Comparison of ENCODE assay signal across 14 cellular contexts in the genomic region with DNA sequence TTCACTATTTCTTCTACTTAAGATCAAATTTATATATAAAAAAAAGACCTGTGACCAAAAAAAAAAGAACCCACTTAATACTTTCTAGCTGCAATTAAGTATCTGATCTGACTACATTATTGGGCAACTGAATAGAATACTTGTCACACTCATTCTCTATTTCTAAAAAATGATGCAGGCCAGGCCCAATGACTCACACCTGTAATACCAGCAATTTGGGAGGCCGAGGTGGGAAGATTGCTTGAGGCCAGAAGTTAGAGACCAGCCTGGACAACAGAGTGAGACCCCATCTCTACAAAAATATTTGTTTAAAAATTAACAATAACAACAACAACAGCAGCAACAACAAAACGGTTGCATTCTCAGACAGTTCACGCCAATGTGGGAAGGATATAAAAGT.
DNase-seq lines count a peak whose midpoint lies in the region; ATAC-seq, FAIRE-seq and TF ChIP-seq lines count a peak whose summit lies in the region.
"Had no signal": no experiment of that assay in that cellular context is flagged by ENCODE, and none has a peak within 500 bp of the region (broad histone marks: within the 10 kb centered on the region; RNA-seq: fewer than 3 reads in every experiment).

No MANE protein-coding gene starts in this region.

- no peak for TF ChIP-seq CTCF in OCI-LY3 (IDR thresholded peaks at IDR 0.05; ENCODE audit: low read depth, low read length)

- no peaks in the 10 kb centered on the region for H3K9me3 Mint-ChIP-seq in activated naive CD8-positive, alpha-beta T cell treated with anti-CD3 and anti-CD28 coated beads for 36 hours
- no peaks in the 10 kb centered on the region for H3K9me3 Mint-ChIP-seq in activated naive CD8-positive, alpha-beta T cell treated with anti-CD3 and anti-CD28 coated beads, Interleukin-2, amount 50 U/mL, for 24 hours
- peaks cover 0 to 5% of the 10 kb centered on the region in 2 donors for H3K9me3 Mint-ChIP-seq in stimulated activated naive CD8-positive, alpha-beta T cell treated with anti-CD3 and anti-CD28 coated beads, Interleukin-15, amount 100 ng/mL, for 72 hours

- no peaks in the 10 kb centered on the region for H3K27me3 Mint-ChIP-seq in activated naive CD8-positive, alpha-beta T cell treated with anti-CD3 and anti-CD28 coated beads for 36 hours
- peaks cover 2% of the 10 kb centered on the region for H3K27me3 Mint-ChIP-seq in activated naive CD8-positive, alpha-beta T cell treated with anti-CD3 and anti-CD28 coated beads, Interleukin-2, amount 50 U/mL, for 24 hours
- H3K27me3 Mint-ChIP-seq in stimulated activated naive CD8-positive, alpha-beta T cell treated with anti-CD3 and anti-CD28 coated beads, Interleukin-15, amount 100 ng/mL, for 72 hours = no peaks in the 10 kb centered on the region

- H3K4me1 ChIP-seq in OCI-LY3 (ENCODE audit: low read length) = peaks cover 30% of the 10 kb centered on the region

- no peaks in the 10 kb centered on the region for H3K36me3 Mint-ChIP-seq in activated naive CD8-positive, alpha-beta T cell treated with anti-CD3 and anti-CD28 coated beads for 36 hours
- no peaks in the 10 kb centered on the region for H3K36me3 Mint-ChIP-seq in activated naive CD8-positive, alpha-beta T cell treated with anti-CD3 and anti-CD28 coated beads, Interleukin-2, amount 50 U/mL, for 24 hours (ENCODE audit: low read depth)

- H3K79me2 ChIP-seq in OCI-LY3 (ENCODE audit: low read length) = no peaks in the 10 kb centered on the region

- no peaks in the 10 kb centered on the region for H3K36me3 ChIP-seq in OCI-LY3 (replicated peaks; ENCODE audit: low read depth, low read length)

- H3K4me3 ChIP-seq in OCI-LY3 (ENCODE audit: low read length) = 0 out of 2 replicates have a peak overlapping the region, but pooled peaks have one; percentile 16

- no peak for DNase-seq in activated naive CD8-positive, alpha-beta T cell treated with anti-CD3 and anti-CD28 coated beads for 36 hours
- no peak for DNase-seq in activated naive CD8-positive, alpha-beta T cell treated with anti-CD3 and anti-CD28 coated beads, Interleukin-2, amount 50 U/mL, for 24 hours
- DNase-seq in stimulated activated naive CD8-positive, alpha-beta T cell treated with anti-CD3 and anti-CD28 coated beads, Interleukin-15, amount 100 ng/mL, for 72 hours = no peak
- DNase-seq in SHP77 treated with DMSO at 0.1 percent for 48 hours (lab: John Stamatoyannopoulos, UW) (no peak), NCI-H2227 (lab: John Stamatoyannopoulos, UW; ENCODE audit: unreplicated experiment) (no peak), GM19239 (ENCODE audit: insufficient read length, low spot score) (no peak)
- DNase-seq: activated CD4-positive, alpha-beta T cell treated with anti-CD3 and anti-CD28 coated beads, Interleukin-2, amount 50 U/mL, for 48 hours; H7; NCI-H1694; NCI-H526; T-helper 9 cell had no signal

- no peaks in the 10 kb centered on the region for H3K9me3 ChIP-seq in OCI-LY3 (ENCODE audit: insufficient read depth, low read length)

- no peak for FAIRE-seq in GM19239 (lab: Jason Lieb, UNC)
- FAIRE-seq: A204.1 had no signal

- H3K4me1 Mint-ChIP-seq in activated naive CD8-positive, alpha-beta T cell treated with anti-CD3 and anti-CD28 coated beads for 36 hours = peaks cover 32% of the 10 kb centered on the region
- H3K4me1 Mint-ChIP-seq in activated naive CD8-positive, alpha-beta T cell treated with anti-CD3 and anti-CD28 coated beads, Interleukin-2, amount 50 U/mL, for 24 hours = peaks cover 37% of the 10 kb centered on the region
- H3K4me1 Mint-ChIP-seq in stimulated activated naive CD8-positive, alpha-beta T cell treated with anti-CD3 and anti-CD28 coated beads, Interleukin-15, amount 100 ng/mL, for 72 hours = peaks cover 49% of the 10 kb centered on the region

- H3K27me3 ChIP-seq in OCI-LY3 (ENCODE audit: low read depth, low read length) = peaks cover 19% of the 10 kb centered on the region; the same call in 1 of the 2 replicates

- H3K27ac ChIP-seq in OCI-LY3 (ENCODE audit: low read length) = 0 out of 2 replicates have a peak overlapping the region, but pooled peaks have one; percentile 17

- H3K27ac Mint-ChIP-seq in activated naive CD8-positive, alpha-beta T cell treated with anti-CD3 and anti-CD28 coated beads for 36 hours = peak overlapping the region; percentile 17
- no peak overlapping the region for H3K27ac Mint-ChIP-seq in activated naive CD8-positive, alpha-beta T cell treated with anti-CD3 and anti-CD28 coated beads, Interleukin-2, amount 50 U/mL, for 24 hours
- H3K27ac Mint-ChIP-seq in stimulated activated naive CD8-positive, alpha-beta T cell treated with anti-CD3 and anti-CD28 coated beads, Interleukin-15, amount 100 ng/mL, for 72 hours = no peak overlapping the region

- H3K4me3 Mint-ChIP-seq in activated naive CD8-positive, alpha-beta T cell treated with anti-CD3 and anti-CD28 coated beads for 36 hours = no peak overlapping the region
- H3K4me3 Mint-ChIP-seq in activated naive CD8-positive, alpha-beta T cell treated with anti-CD3 and anti-CD28 coated beads, Interleukin-2, amount 50 U/mL, for 24 hours = no peak overlapping the region
- peak overlapping the region; percentile 3 to 13 for H3K4me3 Mint-ChIP-seq in stimulated activated naive CD8-positive, alpha-beta T cell treated with anti-CD3 and anti-CD28 coated beads, Interleukin-15, amount 100 ng/mL, for 72 hours

- no peak for ATAC-seq in activated naive CD8-positive, alpha-beta T cell treated with anti-CD3 and anti-CD28 coated beads, Interleukin-2, amount 50 U/mL, for 24 hours
- ATAC-seq in HG02852 (IDR thresholded peaks at IDR 0.05; ENCODE audit: unreplicated experiment) = peak; percentile 17
- peak; percentile 64 for ATAC-seq in stimulated activated naive CD8-positive, alpha-beta T cell treated with anti-CD3 and anti-CD28 coated beads, Interleukin-15, amount 100 ng/mL, for 72 hours

- H4K20me1 ChIP-seq in OCI-LY3 (ENCODE audit: insufficient read depth, low read length) = no peaks in the 10 kb centered on the region

- H2AFZ ChIP-seq in OCI-LY3 (ENCODE audit: low read depth, low read length) = no peak overlapping the region

- H3K4me2 ChIP-seq in OCI-LY3 (ENCODE audit: low read length) = peak overlapping the region; percentile 52

- no peak overlapping the region for H3K9ac ChIP-seq in OCI-LY3 (ENCODE audit: low read length)

Comparison
In these comparisons a context has a peak if more than half of its experiments do, and no peak if none do; other contexts are left out.
1. H3K4me3 Mint-ChIP-seq: peak in stimulated activated naive CD8-positive, alpha-beta T cell treated with anti-CD3 and anti-CD28 coated beads, Interleukin-15, amount 100 ng/mL, for 72 hours (2 of 2); none in activated naive CD8-positive, alpha-beta T cell treated with anti-CD3 and anti-CD28 coated beads for 36 hours (single experiment) and activated naive CD8-positive, alpha-beta T cell treated with anti-CD3 and anti-CD28 coated beads, Interleukin-2, amount 50 U/mL, for 24 hours (single experiment).